In the genomic region with DNA sequence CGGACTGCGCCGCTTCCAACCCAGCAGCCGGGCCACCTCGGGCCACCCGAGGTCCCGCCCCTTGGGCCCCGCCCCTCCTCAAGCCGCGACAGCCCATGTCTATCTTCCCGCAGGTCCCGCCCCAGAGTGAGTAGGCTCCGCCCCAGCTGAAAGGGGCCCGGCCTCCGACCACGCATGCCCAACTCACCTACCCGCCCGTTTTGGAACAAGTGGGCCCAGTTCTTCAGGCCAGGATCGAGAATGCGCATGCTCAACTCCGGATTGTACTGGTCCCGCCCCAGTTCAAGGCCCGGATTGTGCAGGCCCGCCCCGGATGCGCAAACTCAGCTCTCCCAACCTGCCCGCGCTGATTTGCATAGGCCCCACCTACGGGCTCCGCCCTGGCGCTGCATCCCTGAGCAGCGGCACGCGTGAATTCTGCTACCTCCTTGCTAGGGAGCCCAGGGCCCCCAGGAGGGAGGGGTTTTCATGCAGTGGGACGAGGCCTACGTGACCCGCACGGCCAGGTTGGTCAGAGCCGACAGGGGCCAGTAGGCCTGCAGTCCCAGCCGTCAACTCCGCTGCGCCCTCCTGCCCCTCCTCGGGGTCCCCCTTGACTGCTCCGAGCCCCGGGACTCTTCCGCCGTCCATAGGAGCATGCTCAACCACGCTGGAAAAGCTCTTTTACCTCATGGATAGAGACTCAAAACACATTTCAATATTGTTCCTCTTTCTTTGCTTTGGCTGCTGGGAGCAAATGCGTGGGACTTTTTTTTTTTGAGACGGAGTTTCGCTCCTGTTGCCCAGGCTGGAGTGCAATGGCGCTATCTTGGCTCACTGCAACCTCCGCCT, we compare ENCODE assay signal across 8 cellular contexts. TPM values are rescaled to one million over a fixed set of nuclear protein-coding genes. Genes with fewer than 3 reads are reported as not detected.
DNase-seq lines count a peak whose midpoint lies in the region; ATAC-seq, FAIRE-seq and TF ChIP-seq lines count a peak whose summit lies in the region.

Gene PFKFB4 (minus strand): TSS at position 8 of the 831 bp plus-strand sequence. CDS start 26 bp downstream, outside the sequence.

- H3K4me1 Mint-ChIP-seq in natural killer cell, result peaks cover 20 to 38% of the 10 kb centered on the region in 2 donors

- TF ChIP-seq CTCF in RWPE2 (IDR thresholded peaks at IDR 0.05; ENCODE audit: poor library complexity, severe bottlenecking), result no peak
- no peak for TF ChIP-seq CTCF in natural killer cell (IDR thresholded peaks at IDR 0.05)

- no peak for TF ChIP-seq POLR2A in H54 (IDR thresholded peaks at IDR 0.05; ENCODE audit: low read depth, low read length)

- no peaks in the 10 kb centered on the region for H3K9me3 Mint-ChIP-seq in natural killer cell

- intact Hi-C loops in natural killer cell (cut with micrococcal nuclease), result loop anchor here (2.0 kb wide), 1 partner anchor 78 kb away; no protein-coding TSS in a partner anchor

- H3K27me3 ChIP-seq in RWPE2 (ENCODE audit: insufficient read depth, poor library complexity, severe bottlenecking), result no peaks in the 10 kb centered on the region

- H3K27ac ChIP-seq in RWPE2 (ENCODE audit: poor library complexity, severe bottlenecking), result peak within 1 kb of the TSS; percentile 89

- ATAC-seq in RWPE2 (ENCODE audit: low read depth) (peak; percentile 73), natural killer cell (peak; percentile 88 to 95 (median 88))

- peaks cover 27% of the 10 kb centered on the region for H3K36me3 ChIP-seq in RWPE2 (ENCODE audit: low read depth)

- H3K27ac Mint-ChIP-seq in natural killer cell, result peak within 1 kb of the TSS; percentile 44 to 67

- DNase-seq in ELR (ENCODE audit: low read depth) (peak; percentile 99), H54 (ENCODE audit: insufficient read length, low spot score) (peak; percentile 89), LoVo (ENCODE audit: low spot score) (peak; percentile 100), RWPE2 (ENCODE audit: low spot score) (peak; percentile 99), fibroblast of peridontal ligament (ENCODE audit: extremely low read depth) (peak; percentile 99), natural killer cell (peak; percentile 99)
- peak; percentile 97 for DNase-seq in activated T-helper 9 cell treated with anti-CD3 and anti-CD28 coated beads, Interleukin-2, amount 50 U/mL, for 16 hours (ENCODE audit: low read depth)
- DNase-seq in stimulated activated naive CD4-positive, alpha-beta T cell (lab: John Stamatoyannopoulos, UW), result peak; percentile 97 to 100 (median 99)

- H3K36me3 Mint-ChIP-seq in natural killer cell, result no peaks in the 10 kb centered on the region

- H3K4me3 Mint-ChIP-seq in natural killer cell, result peak within 1 kb of the TSS; percentile 93

- FAIRE-seq in H54 (lab: Jason Lieb, UNC), result peak; percentile 79

- no peaks in the 10 kb centered on the region for H3K9me3 ChIP-seq in RWPE2 (ENCODE audit: severe bottlenecking)

- no peaks in the 10 kb centered on the region for H3K27me3 Mint-ChIP-seq in natural killer cell (ENCODE audit: low read depth in 2 of 2)

- peaks cover 5% of the 10 kb centered on the region for H3K4me1 ChIP-seq in RWPE2 (ENCODE audit: insufficient read depth, poor library complexity, severe bottlenecking)

- H3K4me3 ChIP-seq in RWPE2 (ENCODE audit: severe bottlenecking), result peak within 1 kb of the TSS; percentile 38

RNA-seq across cellular contexts. Expression of gene PFKFB4, which starts in this region (rescaled TPM):
- 1 to 10 TPM; 2.4 to 4.3 (median 3.6) TPM for total RNA-seq in natural killer cell

Comparison
In these comparisons a context has a peak if more than half of its experiments do, and no peak if none do; other contexts are left out.
1. Peak in every context shown above with its lines: DNase-seq, ATAC-seq, H3K4me3 ChIP-seq and H3K27ac ChIP-seq.